21 cellular contexts compared by ENCODE assay signal in genomic region chr2:3163401-3163800, GRCh38.
"Had no signal": no experiment of that assay in that cellular context is flagged by ENCODE, and none has a peak within 500 bp of the region (broad histone marks: within the 10 kb centered on the region; RNA-seq: fewer than 3 reads in every experiment).

No MANE protein-coding gene starts in this region.

- H3K9ac ChIP-seq: SK-N-SH had no signal

- H3K27ac ChIP-seq: RWPE1 had no signal

- H3K4me3 Mint-ChIP-seq: T-cell had no signal

- ATAC-seq: Panc1, PC-3, T-cell had no signal

- H3K27ac Mint-ChIP-seq: IgD-negative memory B cell, T-cell had no signal

- H3K4me1 Mint-ChIP-seq: IgD-negative memory B cell, T-cell had no signal

- H3K9me3 ChIP-seq: SK-N-SH had no signal

- H3K27me3 Mint-ChIP-seq: IgD-negative memory B cell, T-cell had no signal

- H3K4me2 ChIP-seq: SK-N-SH had no signal

- H3K9me2 ChIP-seq: SK-N-SH had no signal

- DNase-seq: KBM-7, MV-4-11, NCI-H1048, NCI-H1105, NCI-H1436 treated with DMSO at 0.1 percent for 48 hours, NCI-H1694, NCI-H187 treated with DMSO at 0.1 percent for 48 hours, NCI-H2029 treated with DMSO at 0.1 percent for 48 hours, NCI-H2107, NCI-H2227 treated with DMSO at 0.1 percent for 48 hours, NCI-H524, NCI-H526 treated with DMSO at 0.1 percent for 48 hours, NCI-H748 treated with DMSO at 0.1 percent for 48 hours, PC-3, SHP77, SK-N-SH, SW 1271, T-cell had no signal
